ENCODE assay signal across 14 cellular contexts in genomic region chr3:140023616-140024530, GRCh38.
A peak's percentile ranks its signal among the peaks of the same experiment; 100 is the strongest.
DNase-seq lines count a peak whose midpoint lies in the region; ATAC-seq and TF ChIP-seq lines count a peak whose summit lies in the region.
"Had no signal": no experiment of that assay in that cellular context is flagged by ENCODE, and none has a peak within 500 bp of the region (broad histone marks: within the 10 kb centered on the region; RNA-seq: fewer than 3 reads in every experiment).

No MANE protein-coding gene starts in this region.

- no peaks in the 10 kb centered on the region for H4K20me1 ChIP-seq in BLaER1 treated with 17β-estradiol and CSF1 and Interleukin-3, amounts not matched to agents 10 nM and 100 nM

- 30 to 48% methylated on average over 4 to 8 of the region's 12 CpGs for WGBS in esophagus squamous epithelium, 2 donors

- H3K4me3 ChIP-seq in BLaER1 treated with 17β-estradiol and CSF1 and Interleukin-3, amounts not matched to agents 10 nM and 100 nM, result no peak overlapping the region
- no peak overlapping the region for H3K4me3 ChIP-seq in esophagus squamous epithelium
- H3K4me3 ChIP-seq: SK-N-MC, spleen had no signal

- DNase-seq in NCI-H2171 (lab: John Stamatoyannopoulos, UW) (peak; percentile 50), globus pallidus (ENCODE audit: low spot score) (peak; percentile 77), putamen (ENCODE audit: low spot score) (peak; percentile 73), esophagus squamous epithelium (lab: John Stamatoyannopoulos, UW) (no peak), NCI-H82 treated with DMSO at 0.1 percent for 48 hours (lab: John Stamatoyannopoulos, UW; ENCODE audit: unreplicated experiment) (no peak), omental fat pad (ENCODE audit: low spot score) (no peak)
- DNase-seq: activated CD4-positive, alpha-beta T cell treated with anti-CD3 and anti-CD28 coated beads for 48 hours; activated gamma-delta T cell; NCI-H1930; spleen had no signal

- H3K27ac ChIP-seq in BLaER1 treated with 17β-estradiol and CSF1 and Interleukin-3, amounts not matched to agents 10 nM and 100 nM, result no peak overlapping the region
- peak overlapping the region in 2 of 4 donors; percentile 33 to 41 for H3K27ac ChIP-seq in esophagus squamous epithelium
- H3K27ac ChIP-seq: SK-N-MC, spleen had no signal

- H3K4me2 ChIP-seq in BLaER1 treated with 17β-estradiol and CSF1 and Interleukin-3, amounts not matched to agents 10 nM and 100 nM, result peak overlapping the region in 6 of 11 experiments; percentile 3 to 38 (median 21); a peak in 6 of 22 replicates

- H3K9me3 ChIP-seq in BLaER1 treated with 17β-estradiol and CSF1 and Interleukin-3, amounts not matched to agents 10 nM and 100 nM (replicated peaks in 1 of 11), result no peaks in the 10 kb centered on the region
- H3K9me3 ChIP-seq in esophagus squamous epithelium, result no peaks in the 10 kb centered on the region
- H3K9me3 ChIP-seq: spleen had no signal

- intact Hi-C loops in esophagus squamous epithelium (cut with DNase I), result no loop called here

- no peak for TF ChIP-seq POLR2A in esophagus squamous epithelium (IDR thresholded peaks at IDR 0.05)

- TF ChIP-seq CTCF in esophagus squamous epithelium (IDR thresholded peaks at IDR 0.05) (no peak), omental fat pad (IDR thresholded peaks at IDR 0.05) (no peak)

- no peaks in the 10 kb centered on the region for H3K27me3 ChIP-seq in BLaER1 treated with 17β-estradiol and CSF1 and Interleukin-3, amounts not matched to agents 10 nM and 100 nM
- H3K27me3 ChIP-seq in esophagus squamous epithelium, result no peaks in the 10 kb centered on the region
- H3K27me3 ChIP-seq: spleen had no signal

- H3K36me3 ChIP-seq in BLaER1 treated with 17β-estradiol and CSF1 and Interleukin-3, amounts not matched to agents 10 nM and 100 nM, result no peaks in the 10 kb centered on the region
- H3K36me3 ChIP-seq in esophagus squamous epithelium, result no peaks in the 10 kb centered on the region
- H3K36me3 ChIP-seq: spleen had no signal

- peaks cover 0 to 8% (median 5%) of the 10 kb centered on the region in 10 experiments; a peak in 6 of 20 replicates for H3K4me1 ChIP-seq in BLaER1 treated with 17β-estradiol and CSF1 and Interleukin-3, amounts not matched to agents 10 nM and 100 nM
- H3K4me1 ChIP-seq in esophagus squamous epithelium, result peaks cover 5 to 25% (median 6%) of the 10 kb centered on the region in 3 donors
- H3K4me1 ChIP-seq: spleen had no signal

- ATAC-seq in HG02885 (IDR thresholded peaks at IDR 0.05; ENCODE audit: poor library complexity, unreplicated experiment), result no peak
- no peak for ATAC-seq in omental fat pad (ENCODE audit: low FRiP score)
- ATAC-seq: HepG2 had no signal

- no peak overlapping the region for H3K9ac ChIP-seq in BLaER1 treated with 17β-estradiol and CSF1 and Interleukin-3, amounts not matched to agents 10 nM and 100 nM

Comparison
In these comparisons a context has a peak if more than half of its experiments do, and no peak if none do; other contexts are left out.
1. DNase-seq: peak in NCI-H2171 (single experiment), globus pallidus (single experiment) and putamen (single experiment); none in esophagus squamous epithelium (single experiment), NCI-H82 treated with DMSO at 0.1 percent for 48 hours (single experiment) and omental fat pad (single experiment).